ENCODE assay signal across 24 cellular contexts in the genomic region with DNA sequence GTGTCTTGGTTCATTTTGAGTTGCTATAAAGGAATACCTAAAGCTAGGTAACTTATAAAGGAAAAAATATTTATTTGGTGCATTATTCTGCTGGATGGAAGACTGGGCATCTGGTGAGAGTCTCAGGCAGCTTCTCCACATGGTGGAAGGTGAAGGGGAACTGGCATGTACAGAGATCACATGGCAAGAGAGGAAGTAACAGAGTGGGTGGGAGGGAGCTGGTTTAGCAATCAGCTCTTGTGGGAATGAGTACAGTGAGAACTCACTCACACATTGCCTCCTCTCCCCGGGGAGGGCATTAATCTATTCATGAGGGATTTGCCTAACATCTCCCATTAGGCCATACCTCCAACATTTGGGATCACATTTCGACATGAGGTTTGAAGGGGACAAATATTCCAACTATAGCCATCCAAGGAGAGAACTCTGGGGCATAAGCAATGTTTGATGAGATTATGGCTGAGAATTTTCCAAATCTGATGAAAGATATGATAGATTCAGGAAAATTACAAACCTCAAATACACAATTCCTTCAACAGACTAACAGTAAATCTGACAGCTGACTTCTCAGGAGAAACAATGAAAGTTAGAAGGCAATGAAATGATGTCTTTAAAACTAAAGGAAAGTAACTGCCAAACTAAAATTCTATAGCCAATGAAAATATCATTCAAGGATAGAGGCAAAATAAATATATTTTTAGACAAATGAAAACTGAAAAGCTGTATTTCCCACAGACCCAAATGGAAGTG.
"Had no signal": no experiment of that assay in that cellular context is flagged by ENCODE, and none has a peak within 500 bp of the region (broad histone marks: within the 10 kb centered on the region; RNA-seq: fewer than 3 reads in every experiment).

No MANE protein-coding gene starts in this region.

- H3K36me3 ChIP-seq: cardiac muscle cell, heart right ventricle, pancreas, stomach, suprapubic skin, tibial nerve had no signal

- H3K27ac ChIP-seq: body of pancreas, cardiac muscle cell, heart right ventricle, pancreas, stomach, suprapubic skin, tibial nerve, VCaP had no signal

- H3K4me3 ChIP-seq: body of pancreas, cardiac muscle cell, heart right ventricle, mucosa of descending colon, pancreas, stomach, suprapubic skin, tibial nerve had no signal

- H3K27me3 ChIP-seq: body of pancreas, cardiac muscle cell, heart right ventricle, pancreas, stomach, tibial nerve had no signal

- ATAC-seq: activated CD8-positive, alpha-beta T cell treated with anti-CD3 and anti-CD28 coated beads, Interleukin-2, amount 10 ng/mL, durations not matched to agents 7 days and 5 days; activated naive CD8-positive, alpha-beta T cell treated with anti-CD3 and anti-CD28 coated beads, Interleukin-2, amount 50 U/mL, for 24 hours; body of pancreas; heart right ventricle; left cardiac atrium; mucosa of descending colon; pancreas; right cardiac atrium; stimulated activated memory B cell treated with anti-CD40 and anti-IgM and Interleukin-4, amounts not matched to agents 10 μg/mL and 1 μg/mL and 100 μg/mL, for 72 hours had no signal

- H3K4me1 ChIP-seq: body of pancreas, pancreas, stomach, suprapubic skin, tibial nerve had no signal

- DNase-seq: activated CD4-positive, alpha-beta T cell treated with anti-CD3 and anti-CD28 coated beads, Interleukin-2, amount 10 ng/mL, durations not matched to agents 7 days and 5 days; activated CD4-positive, CD25-positive, alpha-beta regulatory T cell treated with anti-CD3 and anti-CD28 coated beads, Interleukin-2, amount 50 U/mL, for 72 hours; activated CD8-positive, alpha-beta T cell treated with anti-CD3 and anti-CD28 coated beads, Interleukin-2, amount 10 ng/mL, durations not matched to agents 7 days and 5 days; activated gamma-delta T cell; activated naive CD4-positive, alpha-beta T cell treated with anti-CD3 and anti-CD28 coated beads, Interleukin-2, amount 50 U/mL, for 16 hours; activated naive CD8-positive, alpha-beta T cell treated with anti-CD3 and anti-CD28 coated beads, Interleukin-2, amount 50 U/mL, for 24 hours; anterior cingulate cortex; body of pancreas; cortex of kidney; heart right ventricle; islet precursor cell; left cardiac atrium; mesenchymal stem cell; mucosa of descending colon; nephron progenitor cell; pancreas; right cardiac atrium; stimulated activated CD4-positive, alpha-beta T cell treated with anti-CD3 and anti-CD28 coated beads, Interleukin-12 subunit alpha, Interleukin-12 subunit beta, amount 100 ng/mL, for 4 hours; stomach had no signal
